8 cellular contexts compared by ENCODE assay signal in the genomic region with DNA sequence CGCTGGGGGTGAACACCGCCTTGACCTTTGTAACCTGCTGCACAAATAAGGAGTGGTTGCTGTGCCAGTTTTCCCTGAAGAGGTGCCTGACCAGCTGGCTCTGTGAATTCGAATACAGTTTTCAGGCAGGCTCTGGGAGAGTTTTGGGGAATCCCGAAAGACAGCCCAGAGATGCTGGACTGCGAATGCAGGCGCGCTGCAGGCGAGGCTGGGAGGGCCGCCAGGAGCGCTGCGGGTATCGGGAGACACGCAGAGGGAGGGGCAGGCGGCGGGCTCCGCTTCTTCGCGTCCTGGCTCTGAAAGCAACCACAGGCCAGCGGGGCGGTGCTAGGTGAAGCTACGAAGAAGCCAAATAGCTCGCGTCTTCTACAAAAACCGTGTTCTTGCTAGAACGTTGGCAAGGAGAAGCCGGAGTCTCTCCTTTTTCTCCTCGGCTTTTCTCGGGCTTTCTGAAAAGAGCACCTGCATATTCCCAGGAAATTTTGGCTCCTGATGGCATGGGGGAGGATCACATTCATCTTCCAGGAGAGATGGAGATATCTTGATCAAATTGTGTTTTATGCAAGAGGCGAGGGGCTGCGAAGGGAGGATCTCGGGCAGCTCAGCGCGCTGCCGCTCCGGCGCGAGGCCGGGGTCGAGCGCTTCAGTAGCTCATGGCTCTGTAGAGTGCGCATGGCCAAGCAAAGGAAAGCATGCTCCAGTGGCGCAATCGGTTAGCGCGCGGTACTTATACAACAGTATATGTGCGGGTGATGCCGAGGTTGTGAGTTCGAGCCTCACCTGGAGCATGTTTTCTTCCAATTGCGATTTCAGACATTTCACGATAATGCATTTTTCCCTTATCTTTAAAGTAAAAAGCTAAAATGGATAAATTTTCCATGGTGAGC.
DNase-seq lines count a peak whose midpoint lies in the region; ATAC-seq and TF ChIP-seq lines count a peak whose summit lies in the region.

No MANE protein-coding gene starts in this region.

- 3% methylated on average over 48 of the region's 51 CpGs for WGBS in esophagus muscularis mucosa

- H3K9me3 ChIP-seq in ES-I3 (ENCODE audit: control insufficient read depth, insufficient read depth, low read length) (no peaks in the 10 kb centered on the region), esophagus muscularis mucosa (peaks cover 0 to 3% (median 0%) of the 10 kb centered on the region in 4 donors)

- TF ChIP-seq POLR2A in esophagus muscularis mucosa (IDR thresholded peaks at IDR 0.05; ENCODE audit: low read depth), result no peak

- peaks cover 0 to 90% (median 22%) of the 10 kb centered on the region in 4 donors for H3K27me3 ChIP-seq in esophagus muscularis mucosa

- H3K36me3 ChIP-seq in ES-I3 (ENCODE audit: insufficient read depth, low read length) (no peaks in the 10 kb centered on the region), esophagus muscularis mucosa (no peaks in the 10 kb centered on the region)

- H3K27ac Mint-ChIP-seq in progenitor cell of endocrine pancreas, result peak overlapping the region; percentile 98

- peaks cover 3% of the 10 kb centered on the region for H3K4me1 Mint-ChIP-seq in progenitor cell of endocrine pancreas (ENCODE audit: low read depth)

- H3K9ac ChIP-seq in ES-I3 (ENCODE audit: low read depth, low read length), result peak overlapping the region; percentile 95

- intact Hi-C loops in esophagus muscularis mucosa (cut with DNase I), result no loop called here

- peak overlapping the region in 3 of 4 donors; percentile 17 to 29 (median 21) for H3K4me3 ChIP-seq in esophagus muscularis mucosa

- peak overlapping the region; percentile 87 for H3K4me3 Mint-ChIP-seq in progenitor cell of endocrine pancreas (ENCODE audit: low read depth)

- ATAC-seq in GM19324 (IDR thresholded peaks at IDR 0.05; ENCODE audit: low FRiP score, unreplicated experiment) (no peak), HG03460 (IDR thresholded peaks at IDR 0.05; ENCODE audit: unreplicated experiment) (no peak), GM19397 (IDR thresholded peaks at IDR 0.05; ENCODE audit: unreplicated experiment) (no peak)

- TF ChIP-seq CTCF in esophagus muscularis mucosa (IDR thresholded peaks at IDR 0.05) (no peak), progenitor cell of endocrine pancreas (IDR thresholded peaks at IDR 0.05; ENCODE audit: unreplicated experiment) (peak; percentile 33)

- H3K4me1 ChIP-seq in ES-I3 (ENCODE audit: insufficient read depth, low read length) (peaks cover 6% of the 10 kb centered on the region; the same call in 1 of the 2 replicates), esophagus muscularis mucosa (peaks cover 6 to 9% (median 8%) of the 10 kb centered on the region in 4 donors)

- TF ChIP-seq EP300 in esophagus muscularis mucosa (IDR thresholded peaks at IDR 0.05), result no peak

- H3K27ac ChIP-seq in esophagus muscularis mucosa (replicated peaks in 1 of 4), result no peak overlapping the region

- peaks cover 2% of the 10 kb centered on the region for H3K36me3 Mint-ChIP-seq in progenitor cell of endocrine pancreas (ENCODE audit: insufficient read depth)

- DNase-seq in HuH-7 (ENCODE audit: low spot score) (peak; percentile 38), esophagus muscularis mucosa (ENCODE audit: extremely low spot score) (no peak), progenitor cell of endocrine pancreas (ENCODE audit: low spot score, unreplicated experiment) (peak; percentile 50)
- DNase-seq in activated CD4-positive, CD25-positive, alpha-beta regulatory T cell treated with anti-CD3 and anti-CD28 coated beads, Interleukin-2, amount 50 U/mL, for 72 hours, result peak; percentile 52

- peaks cover 49% of the 10 kb centered on the region for H3K27me3 Mint-ChIP-seq in progenitor cell of endocrine pancreas

- peaks cover 6% of the 10 kb centered on the region for H3K9me3 Mint-ChIP-seq in progenitor cell of endocrine pancreas (ENCODE audit: low read depth)
